Comparison of ENCODE assay signal across 19 cellular contexts in genomic region chr9:105195259-105195658, GRCh38. TPM values are rescaled to one million over a fixed set of nuclear protein-coding genes. Genes with fewer than 3 reads are reported as not detected.
A peak's percentile ranks its signal among the peaks of the same experiment; 100 is the strongest.
DNase-seq lines count a peak whose midpoint lies in the region; ATAC-seq, FAIRE-seq and TF ChIP-seq lines count a peak whose summit lies in the region.
"Had no signal": no experiment of that assay in that cellular context is flagged by ENCODE, and none has a peak within 500 bp of the region (broad histone marks: within the 10 kb centered on the region; RNA-seq: fewer than 3 reads in every experiment).

No MANE protein-coding gene starts in this region.

- no peak overlapping the region for H3K27ac Mint-ChIP-seq in activated naive CD4-positive, alpha-beta T cell treated with anti-CD3 and anti-CD28 coated beads, Interleukin-2, amount 50 U/mL, for 72 hours
- H3K27ac Mint-ChIP-seq: B cell; CD4-positive, CD25-positive, alpha-beta regulatory T cell; CD8-positive, alpha-beta memory T cell; H9 had no signal

- no peak overlapping the region for H3K4me3 ChIP-seq in bronchial epithelial cell (ENCODE audit: low read depth, low read length)
- H3K4me3 ChIP-seq: BLaER1 treated with 17β-estradiol and CSF1 and Interleukin-3, amounts not matched to agents 10 nM and 100 nM had no signal

- peak overlapping the region; percentile 58 for H3K27ac ChIP-seq in foreskin keratinocyte
- H3K27ac ChIP-seq: BLaER1 treated with 17β-estradiol and CSF1 and Interleukin-3, amounts not matched to agents 10 nM and 100 nM had no signal

- no peaks in the 10 kb centered on the region for H3K4me1 ChIP-seq in foreskin keratinocyte

- no peak for TF ChIP-seq CTCF in bronchial epithelial cell (IDR thresholded peaks at IDR 0.05; ENCODE audit: insufficient read depth, low read length, severe bottlenecking)
- TF ChIP-seq CTCF in foreskin keratinocyte (conservative IDR thresholded peaks at IDR 0.05): no peak

- no peak for FAIRE-seq in bronchial epithelial cell (lab: Jason Lieb, UNC)
- FAIRE-seq: GM12892, H1, HTR-8/SVneo had no signal

- no peaks in the 10 kb centered on the region for H3K36me3 ChIP-seq in bronchial epithelial cell (ENCODE audit: control insufficient read depth, insufficient read depth, low read length)
- H3K36me3 ChIP-seq: BLaER1 treated with 17β-estradiol and CSF1 and Interleukin-3, amounts not matched to agents 10 nM and 100 nM had no signal

- H3K9me3 Mint-ChIP-seq in activated naive CD4-positive, alpha-beta T cell treated with anti-CD3 and anti-CD28 coated beads, Interleukin-2, amount 50 U/mL, for 72 hours: no peaks in the 10 kb centered on the region
- H3K9me3 Mint-ChIP-seq: H9 had no signal

- H3K36me3 Mint-ChIP-seq in activated naive CD4-positive, alpha-beta T cell treated with anti-CD3 and anti-CD28 coated beads, Interleukin-2, amount 50 U/mL, for 72 hours: no peaks in the 10 kb centered on the region
- H3K36me3 Mint-ChIP-seq: CD4-positive, CD25-positive, alpha-beta regulatory T cell had no signal

- H3K27me3 ChIP-seq in bronchial epithelial cell (ENCODE audit: control insufficient read depth, insufficient read depth, low read length) (no peaks in the 10 kb centered on the region), foreskin keratinocyte (peaks cover 3% of the 10 kb centered on the region)
- H3K27me3 ChIP-seq: BLaER1 treated with 17β-estradiol and CSF1 and Interleukin-3, amounts not matched to agents 10 nM and 100 nM had no signal

- DNase-seq in CD1c-positive myeloid dendritic cell (ENCODE audit: extremely low spot score): peak; percentile 4
- peak; percentile 60 for DNase-seq in NCI-H1105 treated with DMSO at 0.1 percent for 48 hours (lab: John Stamatoyannopoulos, UW)
- DNase-seq in bronchial epithelial cell (ENCODE audit: low read depth): peak; percentile 68
- peak; percentile 29 to 58 for DNase-seq in foreskin keratinocyte
- no peak for DNase-seq in activated naive CD4-positive, alpha-beta T cell treated with anti-CD3 and anti-CD28 coated beads, Interleukin-2, amount 50 U/mL, for 72 hours (ENCODE audit: low spot score in 2 of 2)
- no peak for DNase-seq in foreskin melanocyte
- DNase-seq in NCI-H146 treated with DMSO at 0.1 percent for 48 hours (lab: John Stamatoyannopoulos, UW; ENCODE audit: unreplicated experiment): no peak
- DNase-seq: CD4-positive, CD25-positive, alpha-beta regulatory T cell; CD8-positive, alpha-beta memory T cell; COR-L47; DMS79; GDM1; H9; IMR-90 had no signal

- ATAC-seq in foreskin keratinocyte: peak; percentile 73
- ATAC-seq in activated naive CD4-positive, alpha-beta T cell treated with anti-CD3 and anti-CD28 coated beads, Interleukin-2, amount 50 U/mL, for 72 hours: no peak

RNA-seq across cellular contexts. Expression of gene SLC44A1, which starts 49.2 kb away (rescaled TPM):
- total RNA-seq in bronchial epithelial cell: 39.4 and 51.3 TPM in 2 replicates
- 33.0 and 35.8 TPM in 2 replicates for total RNA-seq in foreskin keratinocyte
- 5.8 and 7.4 TPM in 2 replicates for polyA plus RNA-seq in foreskin keratinocyte
- 10 to 100 TPM in 1 of 2 donors, 1 to 10 TPM in 1; 6.0 to 11.2 TPM for total RNA-seq in activated naive CD4-positive, alpha-beta T cell treated with anti-CD3 and anti-CD28 coated beads, Interleukin-2, amount 50 U/mL, for 72 hours

Comparison
In these comparisons a context has a peak if more than half of its experiments do, and no peak if none do; other contexts are left out.
1. DNase-seq: peak in CD1c-positive myeloid dendritic cell (single experiment), NCI-H1105 treated with DMSO at 0.1 percent for 48 hours (single experiment), bronchial epithelial cell (single experiment) and foreskin keratinocyte (2 of 2); none in activated naive CD4-positive, alpha-beta T cell treated with anti-CD3 and anti-CD28 coated beads, Interleukin-2, amount 50 U/mL, for 72 hours (0 of 2), foreskin melanocyte (single experiment) and NCI-H146 treated with DMSO at 0.1 percent for 48 hours (single experiment).